In genomic region chr14:55731881-55732498, GRCh38 we compare ENCODE assay signal across 8 cellular contexts.
DNase-seq lines count a peak whose midpoint lies in the region; ATAC-seq and TF ChIP-seq lines count a peak whose summit lies in the region.

No MANE protein-coding gene starts in this region.

- intact Hi-C loops in sciatic nerve (cut with DNase I) (no loop called here), ovary (cut with DNase I) (no loop called here)

- TF ChIP-seq EP300 in ovary (IDR thresholded peaks at IDR 0.05), result no peak

- TF ChIP-seq POLR2A in erythroblast (IDR thresholded peaks at IDR 0.05; ENCODE audit: low read length), result no peak
- no peak for TF ChIP-seq POLR2A in ovary (IDR thresholded peaks at IDR 0.05)

- no peak overlapping the region for H3K4me3 ChIP-seq in ovary

- H3K36me3 ChIP-seq in ovary, result no peaks in the 10 kb centered on the region

- ATAC-seq in sciatic nerve, result peak; percentile 59

- no peaks in the 10 kb centered on the region for H3K4me1 ChIP-seq in ovary (ENCODE audit: insufficient read depth)

- 10 to 29% (median 11%) methylated on average over 2 of the region's 2 CpGs for WGBS in ovary, 3 donors

- no peak overlapping the region for H3K27ac ChIP-seq in ovary

- no peaks in the 10 kb centered on the region for H3K9me3 ChIP-seq in ovary

- TF ChIP-seq CTCF in GM10266 (IDR thresholded peaks at IDR 0.05; ENCODE audit: control insufficient read depth, insufficient read depth, low read depth, missing control alignments), result peak; percentile 61
- no peak for TF ChIP-seq CTCF in ovary (IDR thresholded peaks at IDR 0.05)

- DNase-seq in GM10266 (ENCODE audit: extremely low spot score), result peak; percentile 21
- peak; percentile 27 for DNase-seq in NCI-H1694 treated with DMSO at 0.1 percent for 48 hours (lab: John Stamatoyannopoulos, UW)
- peak; percentile 4 to 23 for DNase-seq in activated CD8-positive, alpha-beta memory T cell treated with anti-CD3 and anti-CD28 coated beads for 1 hour (ENCODE audit: extremely low read depth in 1 of 2, low read depth in 1 of 2)
- DNase-seq in erythroblast (lab: John Stamatoyannopoulos, UW), result peak; percentile 35 to 69
- DNase-seq in sciatic nerve (ENCODE audit: low spot score), result no peak
- no peak for DNase-seq in GDM1 (lab: John Stamatoyannopoulos, UW)
- DNase-seq in ovary, result no peak
- DNase-seq in GM03348 (ENCODE audit: low spot score), result no peak

- no peaks in the 10 kb centered on the region for H3K27me3 ChIP-seq in ovary

Comparison
In these comparisons a context has a peak if more than half of its experiments do, and no peak if none do; other contexts are left out.
1. DNase-seq: peak in GM10266 (single experiment), NCI-H1694 treated with DMSO at 0.1 percent for 48 hours (single experiment), activated CD8-positive, alpha-beta memory T cell treated with anti-CD3 and anti-CD28 coated beads for 1 hour (2 of 2) and erythroblast (2 of 2); none in sciatic nerve (single experiment), GDM1 (single experiment), ovary (0 of 5) and GM03348 (single experiment).